ENCODE assay signal across 8 cellular contexts in the genomic region with DNA sequence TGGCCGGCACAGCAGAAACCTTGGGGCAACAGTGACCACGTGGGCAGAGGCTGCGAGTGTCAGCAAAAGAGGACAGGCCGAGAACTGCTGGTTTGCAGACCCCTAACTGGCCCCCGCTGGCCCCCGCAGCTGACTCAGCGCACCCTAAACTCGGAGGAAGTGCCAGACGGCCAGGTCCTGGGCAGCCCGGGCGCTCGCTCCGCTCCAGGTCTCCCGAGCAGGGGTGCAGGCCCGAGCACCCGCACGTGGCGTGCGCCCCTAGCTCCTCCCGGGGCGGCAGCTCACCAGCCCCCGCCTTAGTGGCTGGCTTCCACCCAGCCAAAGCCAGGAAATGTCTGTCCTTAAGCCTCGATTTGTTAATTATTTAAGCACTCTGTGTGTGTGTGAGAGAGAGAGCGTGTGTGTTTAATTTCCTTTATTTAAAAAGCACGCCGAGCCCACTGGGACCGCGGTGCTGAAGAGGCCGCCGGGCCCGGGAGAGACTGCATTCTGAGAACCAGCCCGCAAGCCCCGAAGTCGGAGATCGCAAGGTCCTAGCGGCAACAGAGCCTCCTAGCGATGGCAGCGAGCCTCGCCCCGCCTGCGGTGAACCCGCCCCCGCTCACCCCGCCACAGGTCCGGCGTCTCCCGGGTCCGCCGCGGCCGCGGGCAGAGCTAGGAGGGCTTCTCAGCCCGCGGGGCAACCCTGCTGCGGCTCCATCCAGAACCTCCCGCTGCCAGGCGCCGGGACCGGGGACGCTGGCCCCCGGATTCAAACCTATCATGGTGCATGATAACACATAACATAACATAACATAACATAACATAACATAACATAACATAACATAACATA. TPM values are rescaled to one million over a fixed set of nuclear protein-coding genes. Genes with fewer than 3 reads are reported as not detected.
A peak's percentile ranks its signal among the peaks of the same experiment; 100 is the strongest.
DNase-seq lines count a peak whose midpoint lies in the region; ATAC-seq, FAIRE-seq and TF ChIP-seq lines count a peak whose summit lies in the region.

No MANE protein-coding gene starts in this region.

- POLR2A ChIA-PET in A549 (lab: Yijun Ruan, JAX), result interaction anchor here (0.6 to 1.4 kb wide), 3 partner anchors 9 to 12 kb away, joined by 3 to 7 read pairs (median 7); no protein-coding TSS in a partner anchor

- no peak for TF ChIP-seq POLR2A in A549 (IDR thresholded peaks at IDR 0.05; ENCODE audit: low read length)

- no peaks in the 10 kb centered on the region for H3K9me3 ChIP-seq in A549

- no peak for FAIRE-seq in A549 (lab: Jason Lieb, UNC)

- WGBS in A549 (ENCODE audit: missing lambda C conversion rate), result 12% methylated on average over 42 of the region's 61 CpGs

- peak overlapping the region; percentile 92 for H3K4me2 ChIP-seq in A549

- ATAC-seq in A549 (peak; percentile 97 to 99), GM18508 (IDR thresholded peaks at IDR 0.05; ENCODE audit: insufficient read depth, unreplicated experiment) (peak; percentile 77), HG03025 (IDR thresholded peaks at IDR 0.05; ENCODE audit: low FRiP score, unreplicated experiment) (peak; percentile 74)

- TF ChIP-seq CTCF in A549 (IDR thresholded peaks at IDR 0.05), result peak; percentile 45

- CTCF ChIA-PET in A549 (lab: Yijun Ruan, JAX), result interaction anchor here (0.6 to 2.7 kb wide), 8 partner anchors 9 to 1238 kb away, joined by 3 to 10 read pairs (median 4); no protein-coding TSS in a partner anchor

- TF ChIP-seq RAD21 in A549 (conservative IDR thresholded peaks at IDR 0.05 in 1 of 2, IDR thresholded peaks at IDR 0.05 in 1 of 2), result peak; percentile 39 to 51; a peak in 4 of 5 replicates

- H3K4me3 ChIP-seq in A549, result peak overlapping the region; percentile 34

- peak overlapping the region; percentile 76 to 86 for H3K27ac ChIP-seq in A549

- DNase-seq in A549 (ENCODE audit: low read depth in 1 of 2, low spot score in 1 of 2) (peak; percentile 55 to 63), NCI-H526 treated with DMSO at 0.1 percent for 48 hours (lab: John Stamatoyannopoulos, UW) (peak; percentile 43), epidermal melanocyte (ENCODE audit: insufficient read length, low spot score) (peak; percentile 39), midbrain (lab: John Stamatoyannopoulos, UW) (peak; percentile 62)
- peak; percentile 66 for DNase-seq in activated CD8-positive, alpha-beta memory T cell treated with anti-CD3 and anti-CD28 coated beads, Interleukin-2, amount 50 U/mL, for 4 hours
- peak; percentile 49 to 55 for DNase-seq in stimulated activated CD8-positive, alpha-beta memory T cell treated with anti-CD3 and anti-CD28 coated beads, Interleukin-15, amount 100 ng/mL, for 48 hours (ENCODE audit: low read depth in 2 of 2)

- no peak for TF ChIP-seq EP300 in A549 (IDR thresholded peaks at IDR 0.05)

- peaks cover 4% of the 10 kb centered on the region; the same call in 1 of the 3 replicates for H3K4me1 ChIP-seq in A549

TF ChIP-seq in A549, 52 proteins besides CTCF, POLR2A, EP300 and RAD21:
- no peak for TF ChIP-seq TFCP2L1 (CRISPR knock-in tag; IDR thresholded peaks at IDR 0.05)
- no peak for TF ChIP-seq RFX5 (IDR thresholded peaks at IDR 0.05)
- TF ChIP-seq ZC3H11A (IDR thresholded peaks at IDR 0.05), result no peak
- no peak for TF ChIP-seq NR3C1 (IDR thresholded peaks at IDR 0.05)
- TF ChIP-seq SMC3 (IDR thresholded peaks at IDR 0.05), result 0 out of 3 replicates have a peak, but pooled peaks have one; percentile 32
- TF ChIP-seq KDM5A (IDR thresholded peaks at IDR 0.05), result no peak
- TF ChIP-seq ZSCAN20 (CRISPR knock-in tag; IDR thresholded peaks at IDR 0.05), result no peak
- no peak for TF ChIP-seq SREBF2 (IDR thresholded peaks at IDR 0.05)
- no peak for TF ChIP-seq CBX8 (IDR thresholded peaks at IDR 0.05)
- TF ChIP-seq, protein P1, sequence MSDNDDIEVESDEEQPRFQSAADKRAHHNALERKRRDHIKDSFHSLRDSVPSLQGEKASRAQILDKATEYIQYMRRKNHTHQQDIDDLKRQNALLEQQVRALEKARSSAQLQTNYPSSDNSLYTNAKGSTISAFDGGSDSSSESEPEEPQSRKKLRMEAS (IDR thresholded peaks at IDR 0.05), result peak; percentile 77
- TF ChIP-seq, protein P2, sequence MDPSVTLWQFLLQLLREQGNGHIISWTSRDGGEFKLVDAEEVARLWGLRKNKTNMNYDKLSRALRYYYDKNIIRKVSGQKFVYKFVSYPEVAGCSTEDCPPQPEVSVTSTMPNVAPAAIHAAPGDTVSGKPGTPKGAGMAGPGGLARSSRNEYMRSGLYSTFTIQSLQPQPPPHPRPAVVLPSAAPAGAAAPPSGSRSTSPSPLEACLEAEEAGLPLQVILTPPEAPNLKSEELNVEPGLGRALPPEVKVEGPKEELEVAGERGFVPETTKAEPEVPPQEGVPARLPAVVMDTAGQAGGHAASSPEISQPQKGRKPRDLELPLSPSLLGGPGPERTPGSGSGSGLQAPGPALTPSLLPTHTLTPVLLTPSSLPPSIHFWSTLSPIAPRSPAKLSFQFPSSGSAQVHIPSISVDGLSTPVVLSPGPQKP (IDR thresholded peaks at IDR 0.05; ENCODE audit: low read depth, low read length), result no peak
- no peak for TF ChIP-seq HEYL (CRISPR knock-in tag; IDR thresholded peaks at IDR 0.05)
- TF ChIP-seq, protein P3, sequence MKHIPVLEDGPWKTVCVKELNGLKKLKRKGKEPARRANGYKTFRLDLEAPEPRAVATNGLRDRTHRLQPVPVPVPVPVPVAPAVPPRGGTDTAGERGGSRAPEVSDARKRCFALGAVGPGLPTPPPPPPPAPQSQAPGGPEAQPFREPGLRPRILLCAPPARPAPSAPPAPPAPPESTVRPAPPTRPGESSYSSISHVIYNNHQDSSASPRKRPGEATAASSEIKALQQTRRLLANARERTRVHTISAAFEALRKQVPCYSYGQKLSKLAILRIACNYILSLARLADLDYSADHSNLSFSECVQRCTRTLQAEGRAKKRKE (CRISPR knock-in tag; IDR thresholded peaks at IDR 0.05; ENCODE audit: low read depth), result no peak
- no peak for TF ChIP-seq RARB (CRISPR knock-in tag; IDR thresholded peaks at IDR 0.05)
- TF ChIP-seq, protein P4, sequence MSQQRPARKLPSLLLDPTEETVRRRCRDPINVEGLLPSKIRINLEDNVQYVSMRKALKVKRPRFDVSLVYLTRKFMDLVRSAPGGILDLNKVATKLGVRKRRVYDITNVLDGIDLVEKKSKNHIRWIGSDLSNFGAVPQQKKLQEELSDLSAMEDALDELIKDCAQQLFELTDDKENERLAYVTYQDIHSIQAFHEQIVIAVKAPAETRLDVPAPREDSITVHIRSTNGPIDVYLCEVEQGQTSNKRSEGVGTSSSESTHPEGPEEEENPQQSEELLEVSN (IDR thresholded peaks at IDR 0.05; ENCODE audit: borderline replicate concordance, low read depth), result peak; percentile 58
- peak; percentile 33 for TF ChIP-seq MAFK (IDR thresholded peaks at IDR 0.05; ENCODE audit: partially characterized antibody)
- no peak for TF ChIP-seq HOXB5 (CRISPR knock-in tag; IDR thresholded peaks at IDR 0.05)
- TF ChIP-seq RNF2 (IDR thresholded peaks at IDR 0.05; ENCODE audit: borderline replicate concordance, low read depth), result no peak
- TF ChIP-seq PHF8 (IDR thresholded peaks at IDR 0.05; ENCODE audit: borderline replicate concordance, low read depth), result no peak
- TF ChIP-seq CHD4 (IDR thresholded peaks at IDR 0.05; ENCODE audit: borderline replicate concordance), result no peak
- TF ChIP-seq, protein P5, sequence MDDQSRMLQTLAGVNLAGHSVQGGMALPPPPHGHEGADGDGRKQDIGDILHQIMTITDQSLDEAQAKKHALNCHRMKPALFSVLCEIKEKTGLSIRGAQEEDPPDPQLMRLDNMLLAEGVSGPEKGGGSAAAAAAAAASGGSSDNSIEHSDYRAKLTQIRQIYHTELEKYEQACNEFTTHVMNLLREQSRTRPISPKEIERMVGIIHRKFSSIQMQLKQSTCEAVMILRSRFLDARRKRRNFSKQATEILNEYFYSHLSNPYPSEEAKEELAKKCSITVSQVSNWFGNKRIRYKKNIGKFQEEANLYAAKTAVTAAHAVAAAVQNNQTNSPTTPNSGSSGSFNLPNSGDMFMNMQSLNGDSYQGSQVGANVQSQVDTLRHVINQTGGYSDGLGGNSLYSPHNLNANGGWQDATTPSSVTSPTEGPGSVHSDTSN (IDR thresholded peaks at IDR 0.05), result no peak
- TF ChIP-seq FOSL2 (IDR thresholded peaks at IDR 0.05), result no peak
- no peak for TF ChIP-seq FOSL2 (CRISPR knock-in tag; IDR thresholded peaks at IDR 0.05)

RNA-seq across cellular contexts. Expression of a gene that starts 45.9 kb away (rescaled TPM):
- polyA plus RNA-seq in A549 (2011; rRNA removed), result 10.2 and 12.4 TPM in 2 replicates
- 4.1 and 5.4 TPM in 2 replicates for polyA plus RNA-seq in A549 (2012; cell fraction: cytosol; rRNA removed)
- 4.2 and 4.3 TPM in 2 replicates for polyA plus RNA-seq in A549 (2012; cell fraction: nucleus; rRNA removed)
- polyA plus RNA-seq in A549 (2017; fragmentation: RNase III; extraction: RNeasy Plus Mini Kit Qiagen cat#74134 plus additional on column Dnase treatment), result 8.9 to 9.6 TPM (median 9.1 TPM) in 3 replicates
- 5.6 and 6.2 TPM in 2 replicates for polyA minus RNA-seq in A549 (2011; rRNA and poly(A)+ RNA removed)

Comparison
In these comparisons a context has a peak if more than half of its experiments do, and no peak if none do; other contexts are left out.
1. Peak in every context shown above with its lines: DNase-seq, ATAC-seq, H3K4me3 ChIP-seq and H3K27ac ChIP-seq.